ENCODE assay signal across 23 cellular contexts in the genomic region with DNA sequence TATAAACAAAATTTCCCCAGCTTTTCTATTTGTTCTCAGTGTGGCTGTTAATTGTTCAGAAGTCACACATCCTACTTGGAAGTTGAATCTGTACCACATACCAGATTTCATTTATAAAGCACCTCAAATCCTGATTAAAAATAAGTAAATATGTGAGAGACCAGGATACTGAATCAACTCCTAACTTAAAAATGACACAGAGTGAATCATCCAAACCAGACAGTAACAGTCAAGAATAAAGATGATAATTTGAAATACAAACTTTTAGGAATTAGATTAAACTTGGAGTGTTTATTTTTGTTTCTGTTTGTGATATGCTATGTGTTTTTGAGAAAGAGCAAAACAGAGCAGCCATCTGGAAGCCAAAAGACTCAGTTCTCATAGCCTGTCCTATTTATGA.
DNase-seq lines count a peak whose midpoint lies in the region; ATAC-seq, FAIRE-seq and TF ChIP-seq lines count a peak whose summit lies in the region.
"Had no signal": no experiment of that assay in that cellular context is flagged by ENCODE, and none has a peak within 500 bp of the region (broad histone marks: within the 10 kb centered on the region; RNA-seq: fewer than 3 reads in every experiment).

No MANE protein-coding gene starts in this region.

- dilution Hi-C loops in mammary epithelial cell (cut with HindIII; ENCODE audit: low sequenced_read_pairs), result no loop called here

- CTCF ChIA-PET in mammary epithelial cell (lab: Charles Lee; ENCODE audit: low non-redundant PET), result no interaction called here
- CTCF ChIA-PET in activated CD4-positive, alpha-beta memory T cell treated with anti-CD3 and anti-CD28 coated beads, Interleukin-2, amount 10 ng/mL, durations not matched to agents 7 days and 5 days (lab: Charles Lee), result no interaction called here

- H3K36me3 Mint-ChIP-seq in activated CD4-positive, alpha-beta memory T cell treated with anti-CD3 and anti-CD28 coated beads, Interleukin-2, amount 10 ng/mL, durations not matched to agents 7 days and 5 days (ENCODE audit: low read depth), result no peaks in the 10 kb centered on the region
- H3K36me3 Mint-ChIP-seq: CD8-positive, alpha-beta T cell had no signal

- H3K27me3 Mint-ChIP-seq in activated CD4-positive, alpha-beta memory T cell treated with anti-CD3 and anti-CD28 coated beads, Interleukin-2, amount 10 ng/mL, durations not matched to agents 7 days and 5 days, result no peaks in the 10 kb centered on the region

- DNase-seq in mammary epithelial cell (peak; percentile 14), breast epithelium (ENCODE audit: low spot score in 2 of 2) (no peak), bronchial epithelial cell (ENCODE audit: low read depth) (peak; percentile 69), iris pigment epithelial cell (ENCODE audit: low read depth) (peak; percentile 50), NCI-H1930 (lab: John Stamatoyannopoulos, UW) (no peak)
- no peak for DNase-seq in activated CD4-positive, alpha-beta memory T cell treated with anti-CD3 and anti-CD28 coated beads, Interleukin-2, amount 10 ng/mL, durations not matched to agents 7 days and 5 days
- DNase-seq: C1 segment of cervical spinal cord; Calu3; CD8-positive, alpha-beta T cell; DMS153; GF-D8; Karpas-422; NCI-H1694; NCI-H2081 treated with DMSO at 0.1 percent for 48 hours; NCI-H2171 treated with DMSO at 0.1 percent for 48 hours; NCI-H446; NCI-H526; Peyer's patch; Right ventricle myocardium superior had no signal

- H3K4me3 ChIP-seq in mammary epithelial cell (replicated peaks in 1 of 3; ENCODE audit: insufficient read depth in 1 of 3, low read depth in 2 of 3, low read length in 3 of 3) (no peak overlapping the region), breast epithelium (no peak overlapping the region), bronchial epithelial cell (ENCODE audit: low read depth, low read length) (no peak overlapping the region)
- H3K4me3 ChIP-seq: Peyer's patch had no signal

- in situ Hi-C loops in mammary epithelial cell (cut with MboI; ENCODE audit: low sequenced_read_pairs in 2 of 2), result no loop called here

- no peak overlapping the region for H3K27ac Mint-ChIP-seq in activated CD4-positive, alpha-beta memory T cell treated with anti-CD3 and anti-CD28 coated beads, Interleukin-2, amount 10 ng/mL, durations not matched to agents 7 days and 5 days
- H3K27ac Mint-ChIP-seq: CD8-positive, alpha-beta T cell had no signal

- H3K4me3 Mint-ChIP-seq in activated CD4-positive, alpha-beta memory T cell treated with anti-CD3 and anti-CD28 coated beads, Interleukin-2, amount 10 ng/mL, durations not matched to agents 7 days and 5 days, result no peak overlapping the region
- H3K4me3 Mint-ChIP-seq: CD8-positive, alpha-beta T cell had no signal

- ATAC-seq in HG03095 (IDR thresholded peaks at IDR 0.05; ENCODE audit: unreplicated experiment), result no peak
- no peak for ATAC-seq in HG03354 (IDR thresholded peaks at IDR 0.05; ENCODE audit: poor library complexity, severe bottlenecking, unreplicated experiment)
- ATAC-seq: CD8-positive, alpha-beta T cell had no signal

- peaks cover 9% of the 10 kb centered on the region for H3K4me1 ChIP-seq in mammary epithelial cell (ENCODE audit: insufficient read depth, low read length)
- H3K4me1 ChIP-seq in breast epithelium, result no peaks in the 10 kb centered on the region
- H3K4me1 ChIP-seq: Peyer's patch had no signal

- no peak overlapping the region for H3K9ac ChIP-seq in mammary epithelial cell (ENCODE audit: insufficient read depth, low read length)

- H3K27ac ChIP-seq in mammary epithelial cell (ENCODE audit: insufficient read depth, low read depth, low read length) (no peak overlapping the region), breast epithelium (no peak overlapping the region)
- H3K27ac ChIP-seq: 22Rv1, Peyer's patch had no signal

- BruUV-seq in mammary epithelial cell (replicated peaks; lab: Mats Ljungman, UMichigan), result no TSS peak

- no peaks in the 10 kb centered on the region for H4K20me1 ChIP-seq in mammary epithelial cell (ENCODE audit: insufficient read depth, low read length)

- H3K27me3 ChIP-seq in mammary epithelial cell (ENCODE audit: insufficient read depth, low read length), result no peaks in the 10 kb centered on the region
- no peaks in the 10 kb centered on the region for H3K27me3 ChIP-seq in breast epithelium
- no peaks in the 10 kb centered on the region for H3K27me3 ChIP-seq in bronchial epithelial cell (ENCODE audit: control insufficient read depth, insufficient read depth, low read length)
- H3K27me3 ChIP-seq: Peyer's patch had no signal

- no peak overlapping the region for H2AFZ ChIP-seq in mammary epithelial cell (ENCODE audit: low read depth, low read length)

- no peak for FAIRE-seq in bronchial epithelial cell (lab: Jason Lieb, UNC)
- FAIRE-seq: GM19239 had no signal

- no peaks in the 10 kb centered on the region for H3K36me3 ChIP-seq in mammary epithelial cell (ENCODE audit: insufficient read depth, low read length)
- H3K36me3 ChIP-seq in breast epithelium, result no peaks in the 10 kb centered on the region
- H3K36me3 ChIP-seq in bronchial epithelial cell (ENCODE audit: control insufficient read depth, insufficient read depth, low read length), result no peaks in the 10 kb centered on the region
- H3K36me3 ChIP-seq: Peyer's patch had no signal

- intact Hi-C loops in mammary epithelial cell (cut with micrococcal nuclease) (loop anchor here (10.0 kb wide), 2 partner anchors 59 to 179 kb away; no protein-coding TSS in a partner anchor), breast epithelium (cut with DNase I; ENCODE audit: low total_unique reads) (loop anchor here (5.0 kb wide), 1 partner anchor 607 kb away; no protein-coding TSS in a partner anchor)

- H3K4me2 ChIP-seq in mammary epithelial cell (ENCODE audit: insufficient read depth, low read depth, low read length), result peak overlapping the region; percentile 18

- TF ChIP-seq CTCF in mammary epithelial cell (conservative IDR thresholded peaks at IDR 0.05 in 1 of 2, IDR thresholded peaks at IDR 0.05 in 1 of 2; ENCODE audit: extremely low read depth in 1 of 2, insufficient read depth in 1 of 2, low read depth in 1 of 2, low read length in 2 of 2) (no peak), breast epithelium (IDR thresholded peaks at IDR 0.05) (no peak), bronchial epithelial cell (IDR thresholded peaks at IDR 0.05; ENCODE audit: insufficient read depth, low read length, severe bottlenecking) (no peak)

- H3K79me2 ChIP-seq in mammary epithelial cell (ENCODE audit: insufficient read depth, low read length), result no peaks in the 10 kb centered on the region

- no peaks in the 10 kb centered on the region for H3K9me3 Mint-ChIP-seq in activated CD4-positive, alpha-beta memory T cell treated with anti-CD3 and anti-CD28 coated beads, Interleukin-2, amount 10 ng/mL, durations not matched to agents 7 days and 5 days
- H3K9me3 Mint-ChIP-seq: CD8-positive, alpha-beta T cell had no signal

- POLR2A ChIA-PET in activated CD4-positive, alpha-beta memory T cell treated with anti-CD3 and anti-CD28 coated beads, Interleukin-2, amount 10 ng/mL, durations not matched to agents 7 days and 5 days (lab: Charles Lee), result no interaction called here

- H3K9me3 ChIP-seq in mammary epithelial cell (replicated peaks; ENCODE audit: insufficient read depth, low read length), result no peaks in the 10 kb centered on the region
- no peaks in the 10 kb centered on the region for H3K9me3 ChIP-seq in breast epithelium
- H3K9me3 ChIP-seq: Peyer's patch had no signal

- no peak for TF ChIP-seq POLR2A in breast epithelium (IDR thresholded peaks at IDR 0.05)

- peaks cover 2% of the 10 kb centered on the region for H3K4me1 Mint-ChIP-seq in activated CD4-positive, alpha-beta memory T cell treated with anti-CD3 and anti-CD28 coated beads, Interleukin-2, amount 10 ng/mL, durations not matched to agents 7 days and 5 days

Comparison
In these comparisons a context has a peak if more than half of its experiments do, and no peak if none do; other contexts are left out.
1. DNase-seq: peak in mammary epithelial cell (single experiment), bronchial epithelial cell (single experiment) and iris pigment epithelial cell (single experiment); none in breast epithelium (0 of 2), activated CD4-positive, alpha-beta memory T cell treated with anti-CD3 and anti-CD28 coated beads, Interleukin-2, amount 10 ng/mL, durations not matched to agents 7 days and 5 days (single experiment) and NCI-H1930 (0 of 2).